ENCODE assay signal across 8 cellular contexts in the genomic region with DNA sequence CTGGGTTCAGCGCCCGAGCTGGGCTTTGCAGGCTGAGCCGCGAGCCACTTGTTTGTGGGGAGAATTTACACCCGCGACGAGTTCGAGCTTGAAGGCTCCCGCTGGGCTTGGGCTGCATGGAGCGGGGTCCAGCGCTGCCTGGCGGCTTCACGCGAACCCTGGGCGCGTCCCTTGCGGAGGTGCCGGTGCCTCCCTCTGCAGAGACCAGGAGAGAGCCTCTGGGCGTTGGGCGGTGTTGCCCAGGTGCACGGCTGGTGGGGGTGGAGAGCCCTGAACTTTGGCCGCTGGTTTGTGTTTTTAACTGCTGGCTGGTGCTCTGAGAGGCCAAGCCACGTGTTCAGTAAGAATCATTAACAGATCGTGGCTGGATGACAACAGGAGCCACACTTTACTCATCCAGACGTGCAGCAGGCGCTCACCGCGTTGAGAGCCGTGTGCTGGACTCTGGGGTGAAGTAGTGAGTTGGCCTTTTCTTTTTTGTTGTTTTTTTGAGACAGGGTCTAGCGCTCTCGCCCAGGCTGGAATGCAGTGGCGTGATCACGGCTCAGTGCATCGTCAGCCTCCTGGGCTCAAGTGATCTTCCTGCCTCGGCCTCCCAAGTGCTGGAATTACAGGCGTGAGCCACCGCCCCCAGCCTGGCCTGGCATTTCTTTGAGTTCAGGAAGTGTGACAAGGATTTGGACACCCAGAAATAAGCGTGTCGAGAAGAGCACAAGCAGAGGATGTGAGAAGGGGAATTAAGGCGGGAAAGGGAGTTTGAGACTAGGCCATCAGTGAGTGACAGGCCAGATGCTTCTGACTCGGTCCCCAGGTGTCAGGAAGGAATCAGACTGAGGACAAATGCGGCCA. TPM values are rescaled to one million over a fixed set of nuclear protein-coding genes. Genes with fewer than 3 reads are reported as not detected.
A peak's percentile ranks its signal among the peaks of the same experiment; 100 is the strongest.
DNase-seq lines count a peak whose midpoint lies in the region; ATAC-seq and TF ChIP-seq lines count a peak whose summit lies in the region.

No MANE protein-coding gene starts in this region.

- 7 to 10% (median 8%) methylated on average over 35 to 42 of the region's 42 CpGs for WGBS in stomach, 5 donors

- TF ChIP-seq EP300 in stomach (IDR thresholded peaks at IDR 0.05): no peak

- H3K9me3 ChIP-seq in HCT116 (ENCODE audit: control insufficient read depth in 1 of 2, insufficient read depth in 1 of 2, low read depth in 1 of 2, low read length in 2 of 2): peaks cover 6% of the 10 kb centered on the region in 2 experiments; a peak in 2 of 4 replicates
- no peaks in the 10 kb centered on the region for H3K9me3 ChIP-seq in stomach

- H3K9me2 ChIP-seq in HCT116 (ENCODE audit: insufficient read depth): no peaks in the 10 kb centered on the region

- no peak for TF ChIP-seq RAD21 in HCT116 (IDR thresholded peaks at IDR 0.05; ENCODE audit: low read depth)

- H3K4me1 ChIP-seq in HCT116 (ENCODE audit: control insufficient read depth in 1 of 2, insufficient read depth in 2 of 2, low read length in 2 of 2) (peaks cover 9 to 20% of the 10 kb centered on the region in 2 experiments), stomach (peaks cover 12 to 33% (median 29%) of the 10 kb centered on the region in 4 donors)

- intact Hi-C loops in activated naive CD4-positive, alpha-beta T cell treated with anti-CD3 and anti-CD28 coated beads for 36 hours (cut with micrococcal nuclease): loop anchor here (2.0 kb wide), 1 partner anchor 29 kb away; no protein-coding TSS in a partner anchor
- intact Hi-C loops in HCT116 (cut with micrococcal nuclease): no loop called here
- intact Hi-C loops in stomach (cut with DNase I; ENCODE audit: low total_unique reads): no loop called here

- no peak for DNase-seq in activated naive CD4-positive, alpha-beta T cell treated with anti-CD3 and anti-CD28 coated beads for 36 hours
- no peak for DNase-seq in activated naive CD4-positive, alpha-beta T cell treated with anti-CD3 and anti-CD28 coated beads, Interleukin-2, amount 50 U/mL, for 16 hours
- DNase-seq in HCT116 (ENCODE audit: low read depth, low spot score) (no peak), M059J (ENCODE audit: low read depth) (peak; percentile 60), kidney tubule cell (ENCODE audit: low spot score) (peak; percentile 96), stomach (peak; percentile 79), GDM1 (lab: John Stamatoyannopoulos, UW) (no peak)

- H3K9me3 Mint-ChIP-seq in activated naive CD4-positive, alpha-beta T cell treated with anti-CD3 and anti-CD28 coated beads for 36 hours: no peaks in the 10 kb centered on the region
- H3K9me3 Mint-ChIP-seq in brain: peaks cover 0 to 13% (median 3%) of the 10 kb centered on the region in 5 experiments

- TSS peak; percentile 57 for BruUV-seq in HCT116 (replicated peaks; lab: Mats Ljungman, UMichigan)

- H2AFZ ChIP-seq in HCT116 (ENCODE audit: low read depth, low read length, poor library complexity, severe bottlenecking): no peak overlapping the region

- peak; percentile 54 for ATAC-seq in HCT116

- POLR2A ChIA-PET in HCT116 (lab: Charles Lee): interaction anchor here (1.0 to 1.4 kb wide), 5 partner anchors 8 to 19 kb away, joined by 3 to 7 read pairs (median 4); no protein-coding TSS in a partner anchor

- H4K20me1 ChIP-seq in HCT116 (ENCODE audit: insufficient read depth): no peaks in the 10 kb centered on the region

- no peaks in the 10 kb centered on the region for H3K27me3 Mint-ChIP-seq in activated naive CD4-positive, alpha-beta T cell treated with anti-CD3 and anti-CD28 coated beads for 36 hours (ENCODE audit: low read depth)
- H3K27me3 Mint-ChIP-seq in brain: peaks cover 9% of the 10 kb centered on the region

- peaks cover 15% of the 10 kb centered on the region for H3K4me1 Mint-ChIP-seq in activated naive CD4-positive, alpha-beta T cell treated with anti-CD3 and anti-CD28 coated beads for 36 hours (ENCODE audit: low read depth)
- H3K4me1 Mint-ChIP-seq in brain: peaks cover 18% of the 10 kb centered on the region

- peak overlapping the region; percentile 95 for H3K4me2 ChIP-seq in HCT116 (ENCODE audit: low read length)

- H3K27ac Mint-ChIP-seq in activated naive CD4-positive, alpha-beta T cell treated with anti-CD3 and anti-CD28 coated beads for 36 hours: peak overlapping the region; percentile 77
- peak overlapping the region; percentile 79 to 94 (median 89) for H3K27ac Mint-ChIP-seq in brain

- TF ChIP-seq POLR2A in HCT116 (IDR thresholded peaks at IDR 0.05; ENCODE audit: borderline replicate concordance, extremely low read depth, insufficient read depth, insufficient read length) (peak; percentile 15), stomach (IDR thresholded peaks at IDR 0.05) (no peak)

- H3K36me3 ChIP-seq in HCT116 (ENCODE audit: control insufficient read depth in 1 of 2, insufficient read depth in 2 of 2, low read length in 2 of 2) (peaks cover 17 to 54% of the 10 kb centered on the region in 2 experiments; a peak in 3 of 4 replicates), stomach (peaks cover 12 to 35% (median 33%) of the 10 kb centered on the region in 4 donors)

- RAD21 ChIA-PET in HCT116 (lab: Charles Lee; ENCODE audit: low non-redundant PET in 1 of 2, low total read pairs in 2 of 2, uncharacterized antibody in 2 of 2, unreplicated experiment in 2 of 2): no interaction called here

- H3K79me2 ChIP-seq in HCT116 (ENCODE audit: insufficient read depth, low read length): peaks cover 30% of the 10 kb centered on the region

- CTCF ChIA-PET in activated naive CD4-positive, alpha-beta T cell treated with anti-CD3 and anti-CD28 coated beads for 36 hours (lab: Charles Lee): interaction anchor here (0.7 to 1.4 kb wide), 4 partner anchors 12 to 112 kb away, joined by 3 to 5 read pairs (median 4); a partner anchor contains a TSS
- CTCF ChIA-PET in HCT116 (lab: Charles Lee): interaction anchor here (0.9 to 1.8 kb wide), 5 partner anchors 13 to 122 kb away, joined by 3 to 14 read pairs (median 3); no protein-coding TSS in a partner anchor

- TF ChIP-seq CTCF in HCT116 (IDR thresholded peaks at IDR 0.05 in 2 of 3, conservative IDR thresholded peaks at IDR 0.05 in 1 of 3; ENCODE audit: borderline replicate concordance in 1 of 3, insufficient read depth in 1 of 3, low read depth in 2 of 3, low read length in 2 of 3) (no peak), brain (conservative IDR thresholded peaks at IDR 0.05) (no peak), stomach (IDR thresholded peaks at IDR 0.05) (no peak)

- H3K27me3 ChIP-seq in HCT116 (ENCODE audit: insufficient read depth, low read length) (no peaks in the 10 kb centered on the region), stomach (no peaks in the 10 kb centered on the region)

- H3K27ac ChIP-seq in HCT116 (ENCODE audit: low read depth, low read length): peak overlapping the region; percentile 80
- peak overlapping the region; percentile 90 to 98 (median 94) for H3K27ac ChIP-seq in stomach

- H3K4me3 ChIP-seq in HCT116 (replicated peaks in 1 of 2; ENCODE audit: low read depth in 1 of 2, low read length in 2 of 2) (peak overlapping the region; percentile 57 to 85), stomach (peak overlapping the region; percentile 68 to 95 (median 82))

- H3K4me3 Mint-ChIP-seq in activated naive CD4-positive, alpha-beta T cell treated with anti-CD3 and anti-CD28 coated beads for 36 hours: peak overlapping the region; percentile 92
- H3K4me3 Mint-ChIP-seq in brain: peak overlapping the region; percentile 85 to 93 (median 88)

- peak overlapping the region; percentile 86 for H3K9ac ChIP-seq in HCT116 (ENCODE audit: low read length)

- H3K36me3 Mint-ChIP-seq in activated naive CD4-positive, alpha-beta T cell treated with anti-CD3 and anti-CD28 coated beads for 36 hours (ENCODE audit: low read depth): peaks cover 21% of the 10 kb centered on the region
- peaks cover 50% of the 10 kb centered on the region for H3K36me3 Mint-ChIP-seq in brain

RNA-seq across cellular contexts. Expression of a gene that starts 0.8 kb away (rescaled TPM):
- 100 to 1,000 TPM; 128 to 158 TPM for total RNA-seq in activated naive CD4-positive, alpha-beta T cell treated with anti-CD3 and anti-CD28 coated beads for 36 hours
- total RNA-seq in HCT116 (2021; ENCODE audit: unreplicated experiment) (165 TPM), stomach (100 to 1,000 TPM in 3 of 5 donors, 10 to 100 TPM in 2; 40.9 to 256 (median 133) TPM)
- polyA plus RNA-seq in HCT116 (2012): 180 and 191 TPM in 2 replicates
- 11.6 and 19.6 TPM in 2 replicates for total RNA-seq in M059J (2014; rRNA removed; shearing (Covaris generic))
- polyA plus RNA-seq in brain (ENCODE audit: insufficient read depth, low read depth, low replicate concordance) (34.8 TPM), stomach (100 to 1,000 TPM in 1 of 3 donors, 10 to 100 TPM in 2; 60.0 to 106 (median 67.1) TPM)

RNA-seq across cellular contexts. Expression of a gene that starts 14.2 kb away (rescaled TPM):
- 1 to 10 TPM in 1 of 2 experiments, under 1 TPM in 1; 0.93 to 1.2 TPM for total RNA-seq in activated naive CD4-positive, alpha-beta T cell treated with anti-CD3 and anti-CD28 coated beads for 36 hours
- total RNA-seq in HCT116 (2021; ENCODE audit: unreplicated experiment) (50.5 TPM), stomach (10 to 100 TPM in 3 of 5 donors, 1 to 10 TPM in 1, not detected in 1; 9.7 to 41.4 (median 32.3) TPM)
- 31.9 and 37.5 TPM in 2 replicates for polyA plus RNA-seq in HCT116 (2012)
- total RNA-seq in M059J (2014; rRNA removed; shearing (Covaris generic)): 5.5 and 10.9 TPM in 2 replicates
- polyA plus RNA-seq in brain (ENCODE audit: insufficient read depth, low read depth, low replicate concordance) (14.3 TPM), stomach (10 to 100 TPM; 10.6 to 12.8 (median 12.2) TPM)

RNA-seq across cellular contexts. Expression of a gene that starts 29.7 kb away (rescaled TPM):
- 1 to 10 TPM; 6.5 to 7.0 TPM for total RNA-seq in activated naive CD4-positive, alpha-beta T cell treated with anti-CD3 and anti-CD28 coated beads for 36 hours
- 24.9 TPM for total RNA-seq in HCT116 (2021; ENCODE audit: unreplicated experiment)
- polyA plus RNA-seq in HCT116 (2012): 6.8 and 12.2 TPM in 2 replicates
- total RNA-seq in M059J (2014; rRNA removed; shearing (Covaris generic)): 6.9 and 12.6 TPM in 2 replicates
- 37.2 TPM for polyA plus RNA-seq in brain (ENCODE audit: insufficient read depth, low read depth, low replicate concordance)
- 100 to 1,000 TPM in 1 of 5 donors, 10 to 100 TPM in 2, 1 to 10 TPM in 2; 3.2 to 181 (median 12.3) TPM for total RNA-seq in stomach
- polyA plus RNA-seq in stomach: 10 to 100 TPM in 1 of 3 donors, 1 to 10 TPM in 2; 6.4 to 21.2 (median 9.9) TPM

RNA-seq across cellular contexts. Expression of a gene that starts 29.8 kb away (rescaled TPM):
- 10 to 100 TPM; 46.8 to 48.4 TPM for total RNA-seq in activated naive CD4-positive, alpha-beta T cell treated with anti-CD3 and anti-CD28 coated beads for 36 hours
- total RNA-seq in HCT116 (2021; ENCODE audit: unreplicated experiment) (158 TPM), stomach (100 to 1,000 TPM in 1 of 5 donors, 10 to 100 TPM in 4; 20.1 to 146 (median 61.7) TPM)
- polyA plus RNA-seq in HCT116 (2012): 113 and 129 TPM in 2 replicates
- 61.0 and 103 TPM in 2 replicates for total RNA-seq in M059J (2014; rRNA removed; shearing (Covaris generic))
- polyA plus RNA-seq in brain (ENCODE audit: insufficient read depth, low read depth, low replicate concordance) (100 TPM), stomach (100 to 1,000 TPM in 1 of 3 donors, 10 to 100 TPM in 2; 56.4 to 106 (median 62.1) TPM)

RNA-seq across cellular contexts. Expression of a gene that starts 33.4 kb away (rescaled TPM):
- total RNA-seq in activated naive CD4-positive, alpha-beta T cell treated with anti-CD3 and anti-CD28 coated beads for 36 hours: 1 to 10 TPM in 1 of 2 experiments, under 1 TPM in 1; 0.91 to 1.4 TPM
- total RNA-seq in HCT116 (2021; ENCODE audit: unreplicated experiment) (4.2 TPM), stomach (10 to 100 TPM in 2 of 5 donors, 1 to 10 TPM in 3; 2.7 to 43.2 (median 4.3) TPM)
- polyA plus RNA-seq in HCT116 (2012): 5.9 and 6.2 TPM in 2 replicates
- 6.6 and 7.0 TPM in 2 replicates for total RNA-seq in M059J (2014; rRNA removed; shearing (Covaris generic))
- polyA plus RNA-seq in brain (ENCODE audit: insufficient read depth, low read depth, low replicate concordance) (21.0 TPM), stomach (10 to 100 TPM in 2 of 3 donors, 1 to 10 TPM in 1; 6.3 to 23.7 (median 11.4) TPM)

Comparison
In these comparisons a context has a peak if more than half of its experiments do, and no peak if none do; other contexts are left out.
1. DNase-seq: peak in M059J (single experiment), kidney tubule cell (single experiment) and stomach (single experiment); none in activated naive CD4-positive, alpha-beta T cell treated with anti-CD3 and anti-CD28 coated beads for 36 hours (single experiment), activated naive CD4-positive, alpha-beta T cell treated with anti-CD3 and anti-CD28 coated beads, Interleukin-2, amount 50 U/mL, for 16 hours (single experiment), HCT116 (single experiment) and GDM1 (single experiment).